Comparison of ENCODE assay signal across 8 cellular contexts in the genomic region with DNA sequence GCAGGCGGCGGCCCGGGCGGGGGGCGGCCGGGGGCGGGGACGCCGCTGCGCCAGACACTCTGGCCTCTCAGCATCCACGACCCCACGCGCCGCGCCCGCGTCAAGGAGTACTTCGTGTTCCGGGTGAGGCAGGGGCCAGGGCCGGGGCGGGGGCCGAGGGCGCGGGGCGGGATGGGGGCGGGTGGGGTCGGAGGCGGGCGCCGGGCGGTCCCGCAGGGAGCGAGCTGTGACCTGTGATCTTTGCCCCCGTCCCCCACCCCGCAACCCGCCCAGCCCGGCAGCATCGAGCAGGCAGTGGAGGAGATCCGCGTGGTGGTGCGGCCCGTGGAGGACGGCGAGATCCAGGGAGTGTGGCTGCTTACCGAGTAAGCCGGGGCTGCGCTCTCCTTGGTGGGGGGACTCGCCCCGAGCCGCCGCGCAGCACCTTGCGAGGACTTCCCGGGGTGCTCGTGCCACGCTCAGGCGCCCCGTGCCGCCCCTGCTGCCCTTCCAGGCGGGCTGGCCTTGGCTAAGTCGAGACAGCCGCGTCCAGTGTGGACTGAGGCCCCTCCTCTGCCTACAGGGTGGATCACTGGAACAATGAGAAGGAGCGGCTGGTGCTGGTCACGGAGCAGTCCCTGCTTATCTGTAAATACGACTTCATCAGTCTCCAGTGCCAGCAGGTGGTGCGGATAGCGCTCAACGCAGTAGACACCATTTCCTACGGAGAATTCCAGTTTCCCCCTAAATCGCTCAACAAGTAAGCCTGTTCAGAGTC. TPM values are rescaled to one million over a fixed set of nuclear protein-coding genes. Genes with fewer than 3 reads are reported as not detected.
A peak's percentile ranks its signal among the peaks of the same experiment; 100 is the strongest.
DNase-seq lines count a peak whose midpoint lies in the region; ATAC-seq, FAIRE-seq and TF ChIP-seq lines count a peak whose summit lies in the region.

No MANE protein-coding gene starts in this region.

- peak overlapping the region; percentile 83 for H3K27ac Mint-ChIP-seq in stimulated activated memory B cell treated with anti-CD40 and anti-IgM and Interleukin-4, amounts not matched to agents 10 μg/mL and 1 μg/mL and 100 μg/mL, for 72 hours

- peak; percentile 68 for DNase-seq in NCI-H748 (lab: John Stamatoyannopoulos, UW; ENCODE audit: unreplicated experiment)
- DNase-seq in NCI-H748 treated with DMSO at 0.1 percent for 48 hours (lab: John Stamatoyannopoulos, UW), result no peak
- peak; percentile 26 to 89 (median 82) for DNase-seq in Peyer's patch
- peak; percentile 53 for DNase-seq in brain microvascular endothelial cell
- peak; percentile 82 for DNase-seq in kidney
- no peak for DNase-seq in H4 (ENCODE audit: low spot score)

- in situ Hi-C loops in brain microvascular endothelial cell (cut with HindIII; ENCODE audit: low pct_ligation_motif_present, low sequenced_read_pairs), result no loop called here

- no peak for FAIRE-seq in kidney (lab: Jason Lieb, UNC)

- peak in 1 of 6 experiments; percentile 18 for TF ChIP-seq CTCF in Peyer's patch (IDR thresholded peaks at IDR 0.05)
- TF ChIP-seq CTCF in brain microvascular endothelial cell (IDR thresholded peaks at IDR 0.05; ENCODE audit: low read depth, low read length, missing control alignments), result no peak
- no peak for TF ChIP-seq CTCF in kidney (IDR thresholded peaks at IDR 0.05; ENCODE audit: borderline replicate concordance, extremely low read depth, insufficient read depth)

- no peaks in the 10 kb centered on the region for H3K9me3 ChIP-seq in Peyer's patch
- H3K9me3 ChIP-seq in kidney (ENCODE audit: control insufficient read depth in 1 of 2, low read length in 2 of 2), result no peaks in the 10 kb centered on the region

- H3K9me3 Mint-ChIP-seq in stimulated activated memory B cell treated with anti-CD40 and anti-IgM and Interleukin-4, amounts not matched to agents 10 μg/mL and 1 μg/mL and 100 μg/mL, for 72 hours, result no peaks in the 10 kb centered on the region

- peak overlapping the region; percentile 87 for H3K4me3 Mint-ChIP-seq in stimulated activated memory B cell treated with anti-CD40 and anti-IgM and Interleukin-4, amounts not matched to agents 10 μg/mL and 1 μg/mL and 100 μg/mL, for 72 hours

- H3K27me3 Mint-ChIP-seq in stimulated activated memory B cell treated with anti-CD40 and anti-IgM and Interleukin-4, amounts not matched to agents 10 μg/mL and 1 μg/mL and 100 μg/mL, for 72 hours, result no peaks in the 10 kb centered on the region

- H3K4me1 Mint-ChIP-seq in stimulated activated memory B cell treated with anti-CD40 and anti-IgM and Interleukin-4, amounts not matched to agents 10 μg/mL and 1 μg/mL and 100 μg/mL, for 72 hours, result peaks cover 49% of the 10 kb centered on the region

- H3K27me3 ChIP-seq in Peyer's patch (no peaks in the 10 kb centered on the region), brain microvascular endothelial cell (replicated peaks) (no peaks in the 10 kb centered on the region)

- intact Hi-C loops in kidney (cut with DNase I), result no loop called here

- H3K27ac ChIP-seq in Peyer's patch (peak overlapping the region; percentile 93 to 100 (median 94)), brain microvascular endothelial cell (no peak overlapping the region), kidney (ENCODE audit: low read depth in 2 of 2, low read length in 2 of 2) (peak overlapping the region in 1 of 2 donors; percentile 11)

- peak; percentile 7 for ATAC-seq in HG02970 (IDR thresholded peaks at IDR 0.05; ENCODE audit: low FRiP score, unreplicated experiment)
- no peak for ATAC-seq in stimulated activated memory B cell treated with anti-CD40 and anti-IgM and Interleukin-4, amounts not matched to agents 10 μg/mL and 1 μg/mL and 100 μg/mL, for 72 hours

- H3K4me3 ChIP-seq in Peyer's patch (peak overlapping the region; percentile 91 to 100 (median 98)), brain microvascular endothelial cell (ENCODE audit: low read depth, low read length) (peak overlapping the region; percentile 73), kidney (ENCODE audit: low read length in 2 of 2) (peak overlapping the region; percentile 47 to 72)

- peak overlapping the region in 1 of 2 donors; percentile 55 for H3K9ac ChIP-seq in kidney (ENCODE audit: low read length in 2 of 2)

- H3K4me1 ChIP-seq in Peyer's patch (peaks cover 0 to 35% (median 7%) of the 10 kb centered on the region in 4 donors), kidney (ENCODE audit: control insufficient read depth in 1 of 2, insufficient read depth in 1 of 2, low read depth in 1 of 2, low read length in 2 of 2) (peaks cover 16 to 26% of the 10 kb centered on the region in 2 donors)

- H3K36me3 Mint-ChIP-seq in stimulated activated memory B cell treated with anti-CD40 and anti-IgM and Interleukin-4, amounts not matched to agents 10 μg/mL and 1 μg/mL and 100 μg/mL, for 72 hours, result peaks cover 16% of the 10 kb centered on the region

- H3K36me3 ChIP-seq in Peyer's patch (peaks cover 0 to 39% (median 0%) of the 10 kb centered on the region in 3 donors), brain microvascular endothelial cell (replicated peaks) (peaks cover 12% of the 10 kb centered on the region), kidney (ENCODE audit: control insufficient read depth in 1 of 2, insufficient read depth in 2 of 2, low read length in 2 of 2) (peaks cover 7 to 25% of the 10 kb centered on the region in 2 donors)

- TF ChIP-seq POLR2A in Peyer's patch (IDR thresholded peaks at IDR 0.05), result peak; percentile 76 to 78

RNA-seq across cellular contexts. Expression of a gene that starts 0.5 kb away (rescaled TPM):
- total RNA-seq in Peyer's patch, result 10 to 100 TPM; 16.5 to 93.9 (median 71.3) TPM
- total RNA-seq in kidney, result 37.1 TPM
- polyA plus RNA-seq in kidney (ENCODE audit: insufficient read depth, low read depth, low replicate concordance), result 72.4 TPM
- total RNA-seq in H4 (2014; rRNA removed; shearing (Covaris generic)), result 10.9 and 11.7 TPM in 2 replicates

RNA-seq across cellular contexts. Expression of a gene that starts 14.0 kb away (rescaled TPM):
- 10 to 100 TPM in 2 of 4 donors, 1 to 10 TPM in 2; 2.5 to 61.1 (median 11.1) TPM for total RNA-seq in Peyer's patch
- total RNA-seq in kidney, result 10.9 TPM
- 2.8 TPM for polyA plus RNA-seq in kidney (ENCODE audit: insufficient read depth, low read depth, low replicate concordance)
- total RNA-seq in H4 (2014; rRNA removed; shearing (Covaris generic)), result 0.58 and 1.1 TPM in 2 replicates

RNA-seq across cellular contexts. Expression of a gene that starts 24.6 kb away (rescaled TPM):
- total RNA-seq in Peyer's patch (10 to 100 TPM; 34.3 to 71.1 (median 49.4) TPM), kidney (18.4 TPM)
- 19.6 TPM for polyA plus RNA-seq in kidney (ENCODE audit: insufficient read depth, low read depth, low replicate concordance)
- 23.8 and 29.5 TPM in 2 replicates for total RNA-seq in H4 (2014; rRNA removed; shearing (Covaris generic))

RNA-seq across cellular contexts. Expression of a gene that starts 27.0 kb away (rescaled TPM):
- total RNA-seq in Peyer's patch (under 1 TPM in 1 of 4 donors, not detected in 3; 0.38 TPM), kidney (0.54 TPM)
- polyA plus RNA-seq in kidney (ENCODE audit: insufficient read depth, low read depth, low replicate concordance), result not detected
- total RNA-seq in H4 (2014; rRNA removed; shearing (Covaris generic)), result 1.5 and 2.0 TPM in 2 replicates

Comparison
In these comparisons a context has a peak if more than half of its experiments do, and no peak if none do; other contexts are left out.
1. DNase-seq: peak in NCI-H748 (single experiment), Peyer's patch (3 of 3), brain microvascular endothelial cell (single experiment) and kidney (single experiment); none in NCI-H748 treated with DMSO at 0.1 percent for 48 hours (single experiment) and H4 (single experiment).
2. Peak in every context shown above with its lines, with median percentiles within 50 percentile points of each other: H3K4me3 ChIP-seq.